25 cellular contexts compared by ENCODE assay signal in genomic region chr9:81646337-81646736, GRCh38.
"Had no signal": no experiment of that assay in that cellular context is flagged by ENCODE, and none has a peak within 500 bp of the region (broad histone marks: within the 10 kb centered on the region; RNA-seq: fewer than 3 reads in every experiment).

No MANE protein-coding gene starts in this region.

- H3K27ac Mint-ChIP-seq: memory B cell; stimulated activated memory B cell treated with anti-CD40 and anti-IgM and Interleukin-4, amounts not matched to agents 10 μg/mL and 1 μg/mL and 100 μg/mL, for 72 hours; type B pancreatic cell had no signal

- H3K9me3 Mint-ChIP-seq: memory B cell; natural killer cell; neural crest cell; stimulated activated memory B cell treated with anti-CD40 and anti-IgM and Interleukin-4, amounts not matched to agents 10 μg/mL and 1 μg/mL and 100 μg/mL, for 72 hours; type B pancreatic cell had no signal

- H3K27me3 ChIP-seq: esophagus muscularis mucosa, foreskin keratinocyte, gastroesophageal sphincter, heart right ventricle, spleen, testis, tibial artery had no signal

- H3K4me1 ChIP-seq: foreskin keratinocyte, heart right ventricle, prostate gland, testis, tibial artery had no signal

- DNase-seq: dermis blood vessel endothelial cell; effector memory CD4-positive, alpha-beta T cell; foreskin keratinocyte; heart right ventricle; hippocampal formation; kidney; natural killer cell; right cardiac atrium; spleen; stimulated activated CD4-positive, alpha-beta T cell treated with anti-CD3 and anti-CD28 coated beads, Interleukin-4, amount 100 ng/mL, for 4 hours; stimulated activated naive CD8-positive, alpha-beta T cell treated with anti-CD3 and anti-CD28 coated beads, Interleukin-15, Interleukin-2, amounts not matched to agents 100 U/mL and 50 U/mL, for 24 hours; substantia nigra; testis; tibial artery had no signal

- H3K36me3 ChIP-seq: prostate gland had no signal

- H3K27ac ChIP-seq: coronary artery, esophagus muscularis mucosa, foreskin keratinocyte, gastroesophageal sphincter, heart right ventricle, prostate gland, skin epidermis, spleen, testis, tibial artery had no signal

- ATAC-seq: foreskin keratinocyte; gastroesophageal sphincter; heart right ventricle; left lobe of liver; natural killer cell; right cardiac atrium; stimulated activated memory B cell treated with anti-CD40 and anti-IgM and Interleukin-4, amounts not matched to agents 10 μg/mL and 1 μg/mL and 100 μg/mL, for 72 hours; stimulated activated naive CD8-positive, alpha-beta T cell treated with anti-CD3 and anti-CD28 coated beads, Interleukin-15, Interleukin-2, amounts not matched to agents 100 U/mL and 50 U/mL, for 24 hours had no signal

- H3K9me3 ChIP-seq: esophagus muscularis mucosa, gastroesophageal sphincter, heart right ventricle, prostate gland, spleen, testis, tibial artery had no signal

- H3K4me3 Mint-ChIP-seq: memory B cell; natural killer cell; neural crest cell; stimulated activated memory B cell treated with anti-CD40 and anti-IgM and Interleukin-4, amounts not matched to agents 10 μg/mL and 1 μg/mL and 100 μg/mL, for 72 hours; type B pancreatic cell had no signal

- H3K4me3 ChIP-seq: coronary artery, esophagus muscularis mucosa, gastroesophageal sphincter, heart right ventricle, lung, prostate gland, skin epidermis, spleen, testis, tibial artery had no signal

- H3K27me3 Mint-ChIP-seq: memory B cell; stimulated activated memory B cell treated with anti-CD40 and anti-IgM and Interleukin-4, amounts not matched to agents 10 μg/mL and 1 μg/mL and 100 μg/mL, for 72 hours; type B pancreatic cell had no signal
